Comparison of ENCODE assay signal across 1 cellular context in genomic region chr15:70615435-70616310, GRCh38.
A peak's percentile ranks its signal among the peaks of the same experiment; 100 is the strongest.
TF ChIP-seq lines count a peak whose summit lies in the region.

No MANE protein-coding gene starts in this region.

TF ChIP-seq in GM23338, 12 proteins besides CTCF, POLR2A, EP300 and RAD21 (continued from another document):
- TF ChIP-seq, protein P1, sequence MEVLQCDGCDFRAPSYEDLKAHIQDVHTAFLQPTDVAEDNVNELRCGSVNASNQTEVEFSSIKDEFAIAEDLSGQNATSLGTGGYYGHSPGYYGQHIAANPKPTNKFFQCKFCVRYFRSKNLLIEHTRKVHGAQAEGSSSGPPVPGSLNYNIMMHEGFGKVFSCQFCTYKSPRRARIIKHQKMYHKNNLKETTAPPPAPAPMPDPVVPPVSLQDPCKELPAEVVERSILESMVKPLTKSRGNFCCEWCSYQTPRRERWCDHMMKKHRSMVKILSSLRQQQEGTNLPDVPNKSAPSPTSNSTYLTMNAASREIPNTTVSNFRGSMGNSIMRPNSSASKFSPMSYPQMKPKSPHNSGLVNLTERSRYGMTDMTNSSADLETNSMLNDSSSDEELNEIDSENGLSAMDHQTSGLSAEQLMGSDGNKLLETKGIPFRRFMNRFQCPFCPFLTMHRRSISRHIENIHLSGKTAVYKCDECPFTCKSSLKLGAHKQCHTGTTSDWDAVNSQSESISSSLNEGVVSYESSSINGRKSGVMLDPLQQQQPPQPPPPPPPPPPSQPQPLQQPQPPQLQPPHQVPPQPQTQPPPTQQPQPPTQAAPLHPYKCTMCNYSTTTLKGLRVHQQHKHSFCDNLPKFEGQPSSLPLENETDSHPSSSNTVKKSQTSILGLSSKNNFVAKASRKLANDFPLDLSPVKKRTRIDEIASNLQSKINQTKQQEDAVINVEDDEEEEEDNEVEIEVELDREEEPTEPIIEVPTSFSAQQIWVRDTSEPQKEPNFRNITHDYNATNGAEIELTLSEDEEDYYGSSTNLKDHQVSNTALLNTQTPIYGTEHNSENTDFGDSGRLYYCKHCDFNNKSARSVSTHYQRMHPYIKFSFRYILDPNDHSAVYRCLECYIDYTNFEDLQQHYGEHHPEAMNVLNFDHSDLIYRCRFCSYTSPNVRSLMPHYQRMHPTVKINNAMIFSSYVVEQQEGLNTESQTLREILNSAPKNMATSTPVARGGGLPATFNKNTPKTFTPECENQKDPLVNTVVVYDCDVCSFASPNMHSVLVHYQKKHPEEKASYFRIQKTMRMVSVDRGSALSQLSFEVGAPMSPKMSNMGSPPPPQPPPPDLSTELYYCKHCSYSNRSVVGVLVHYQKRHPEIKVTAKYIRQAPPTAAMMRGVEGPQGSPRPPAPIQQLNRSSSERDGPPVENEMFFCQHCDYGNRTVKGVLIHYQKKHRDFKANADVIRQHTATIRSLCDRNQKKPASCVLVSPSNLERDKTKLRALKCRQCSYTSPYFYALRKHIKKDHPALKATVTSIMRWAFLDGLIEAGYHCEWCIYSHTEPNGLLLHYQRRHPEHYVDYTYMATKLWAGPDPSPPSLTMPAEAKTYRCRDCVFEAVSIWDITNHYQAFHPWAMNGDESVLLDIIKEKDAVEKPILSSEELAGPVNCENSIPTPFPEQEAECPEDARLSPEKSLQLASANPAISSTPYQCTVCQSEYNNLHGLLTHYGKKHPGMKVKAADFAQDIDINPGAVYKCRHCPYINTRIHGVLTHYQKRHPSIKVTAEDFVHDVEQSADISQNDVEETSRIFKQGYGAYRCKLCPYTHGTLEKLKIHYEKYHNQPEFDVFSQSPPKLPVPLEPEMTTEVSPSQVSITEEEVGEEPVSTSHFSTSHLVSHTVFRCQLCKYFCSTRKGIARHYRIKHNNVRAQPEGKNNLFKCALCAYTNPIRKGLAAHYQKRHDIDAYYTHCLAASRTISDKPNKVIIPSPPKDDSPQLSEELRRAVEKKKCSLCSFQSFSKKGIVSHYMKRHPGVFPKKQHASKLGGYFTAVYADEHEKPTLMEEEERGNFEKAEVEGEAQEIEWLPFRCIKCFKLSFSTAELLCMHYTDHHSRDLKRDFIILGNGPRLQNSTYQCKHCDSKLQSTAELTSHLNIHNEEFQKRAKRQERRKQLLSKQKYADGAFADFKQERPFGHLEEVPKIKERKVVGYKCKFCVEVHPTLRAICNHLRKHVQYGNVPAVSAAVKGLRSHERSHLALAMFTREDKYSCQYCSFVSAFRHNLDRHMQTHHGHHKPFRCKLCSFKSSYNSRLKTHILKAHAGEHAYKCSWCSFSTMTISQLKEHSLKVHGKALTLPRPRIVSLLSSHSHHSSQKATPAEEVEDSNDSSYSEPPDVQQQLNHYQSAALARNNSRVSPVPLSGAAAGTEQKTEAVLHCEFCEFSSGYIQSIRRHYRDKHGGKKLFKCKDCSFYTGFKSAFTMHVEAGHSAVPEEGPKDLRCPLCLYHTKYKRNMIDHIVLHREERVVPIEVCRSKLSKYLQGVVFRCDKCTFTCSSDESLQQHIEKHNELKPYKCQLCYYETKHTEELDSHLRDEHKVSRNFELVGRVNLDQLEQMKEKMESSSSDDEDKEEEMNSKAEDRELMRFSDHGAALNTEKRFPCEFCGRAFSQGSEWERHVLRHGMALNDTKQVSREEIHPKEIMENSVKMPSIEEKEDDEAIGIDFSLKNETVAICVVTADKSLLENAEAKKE (CRISPR knock-in tag; IDR thresholded peaks at IDR 0.05): peak; percentile 74
